Comparison of ENCODE assay signal across 18 cellular contexts in genomic region chr10:71092812-71093391, GRCh38.
DNase-seq lines count a peak whose midpoint lies in the region; ATAC-seq and TF ChIP-seq lines count a peak whose summit lies in the region.
"Had no signal": no experiment of that assay in that cellular context is flagged by ENCODE, and none has a peak within 500 bp of the region (broad histone marks: within the 10 kb centered on the region; RNA-seq: fewer than 3 reads in every experiment).

No MANE protein-coding gene starts in this region.

- H3K9me3 ChIP-seq in thoracic aorta = no peaks in the 10 kb centered on the region

- H3K4me3 ChIP-seq in thoracic aorta = no peak overlapping the region
- H3K4me3 ChIP-seq: dorsolateral prefrontal cortex, skin epidermis had no signal

- no peaks in the 10 kb centered on the region for H3K9me3 Mint-ChIP-seq in Calu3 (ENCODE audit: low read depth, unreplicated experiment)
- H3K9me3 Mint-ChIP-seq: activated naive CD8-positive, alpha-beta T cell treated with anti-CD3 and anti-CD28 coated beads, Interleukin-2, amount 50 U/mL, for 24 hours had no signal

- no peaks in the 10 kb centered on the region for H3K36me3 ChIP-seq in thoracic aorta

- CTCF ChIA-PET in Calu3 (lab: Charles Lee) = interaction anchor here (0.6 to 0.7 kb wide), 2 partner anchors 15 to 173 kb away, joined by 3 to 5 read pairs; no protein-coding TSS in a partner anchor

- TF ChIP-seq CTCF in thoracic aorta (IDR thresholded peaks at IDR 0.05) (no peak), Calu3 (IDR thresholded peaks at IDR 0.05; ENCODE audit: unreplicated experiment) (no peak)

- ATAC-seq in thoracic aorta (ENCODE audit: insufficient number of reproducible peaks, low FRiP score, low read depth) = peak; percentile 38
- ATAC-seq in HG03280 (IDR thresholded peaks at IDR 0.05; ENCODE audit: unreplicated experiment) = no peak
- ATAC-seq: activated naive CD8-positive, alpha-beta T cell treated with anti-CD3 and anti-CD28 coated beads, Interleukin-2, amount 50 U/mL, for 24 hours had no signal

- DNase-seq in activated CD4-positive, CD25-positive, alpha-beta regulatory T cell treated with anti-CD3 and anti-CD28 coated beads, Interleukin-2, amount 50 U/mL, for 72 hours = peak; percentile 8
- no peak for DNase-seq in activated CD4-positive, CD25-positive, alpha-beta regulatory T cell (lab: John Stamatoyannopoulos, UW)
- DNase-seq in fibroblast of gingiva (ENCODE audit: low read depth) = peak; percentile 6
- peak; percentile 9 for DNase-seq in mucosa of gallbladder (ENCODE audit: low spot score)
- no peak for DNase-seq in thoracic aorta (ENCODE audit: low spot score)
- DNase-seq in NCI-H2081 (lab: John Stamatoyannopoulos, UW) = no peak
- no peak for DNase-seq in Calu3
- DNase-seq: activated naive CD8-positive, alpha-beta T cell treated with anti-CD3 and anti-CD28 coated beads, Interleukin-2, amount 50 U/mL, for 24 hours; H7; NCI-H1436 treated with DMSO at 0.1 percent for 48 hours; NCI-H748 treated with DMSO at 0.1 percent for 48 hours; OCI-M1; SHP77 treated with DMSO at 0.1 percent for 48 hours; T-helper 1 cell had no signal

- H3K27ac ChIP-seq in thoracic aorta = peak overlapping the region in 1 of 2 donors; percentile 37
- H3K27ac ChIP-seq: dorsolateral prefrontal cortex, parathyroid adenoma, skin epidermis had no signal

- H3K27ac Mint-ChIP-seq in Calu3 (ENCODE audit: unreplicated experiment) = no peak overlapping the region
- H3K27ac Mint-ChIP-seq: activated naive CD8-positive, alpha-beta T cell treated with anti-CD3 and anti-CD28 coated beads, Interleukin-2, amount 50 U/mL, for 24 hours had no signal

- no peaks in the 10 kb centered on the region for H3K36me3 Mint-ChIP-seq in Calu3 (ENCODE audit: insufficient read depth, unreplicated experiment)

- no TSS peak for BruUV-seq in Calu3 (replicated peaks; lab: Mats Ljungman, UMichigan)

- H3K4me1 ChIP-seq in thoracic aorta (ENCODE audit: control insufficient read depth in 1 of 2, low read depth in 2 of 2) = peaks cover 0 to 17% of the 10 kb centered on the region in 2 donors
- H3K4me1 ChIP-seq: parathyroid adenoma had no signal

- no peaks in the 10 kb centered on the region for H3K27me3 ChIP-seq in thoracic aorta (replicated peaks; ENCODE audit: insufficient read depth)

- H3K4me3 Mint-ChIP-seq in Calu3 (ENCODE audit: low read depth, unreplicated experiment) = no peak overlapping the region
- H3K4me3 Mint-ChIP-seq: activated naive CD8-positive, alpha-beta T cell treated with anti-CD3 and anti-CD28 coated beads, Interleukin-2, amount 50 U/mL, for 24 hours had no signal

- H3K27me3 Mint-ChIP-seq in Calu3 (ENCODE audit: unreplicated experiment) = peaks cover 9% of the 10 kb centered on the region

- no peaks in the 10 kb centered on the region for H3K4me1 Mint-ChIP-seq in Calu3 (ENCODE audit: low read depth, unreplicated experiment)

- intact Hi-C loops in Calu3 (cut with micrococcal nuclease; ENCODE audit: unreplicated experiment) = loop anchor here (10.0 kb wide), 1 partner anchor 112 kb away; no protein-coding TSS in a partner anchor

Comparison
In these comparisons a context has a peak if more than half of its experiments do, and no peak if none do; other contexts are left out.
1. DNase-seq: peak in activated CD4-positive, CD25-positive, alpha-beta regulatory T cell treated with anti-CD3 and anti-CD28 coated beads, Interleukin-2, amount 50 U/mL, for 72 hours (single experiment), fibroblast of gingiva (single experiment) and mucosa of gallbladder (single experiment); none in activated CD4-positive, CD25-positive, alpha-beta regulatory T cell (0 of 4), thoracic aorta (single experiment), NCI-H2081 (0 of 2) and Calu3 (single experiment).